ENCODE assay signal across 27 cellular contexts in the genomic region with DNA sequence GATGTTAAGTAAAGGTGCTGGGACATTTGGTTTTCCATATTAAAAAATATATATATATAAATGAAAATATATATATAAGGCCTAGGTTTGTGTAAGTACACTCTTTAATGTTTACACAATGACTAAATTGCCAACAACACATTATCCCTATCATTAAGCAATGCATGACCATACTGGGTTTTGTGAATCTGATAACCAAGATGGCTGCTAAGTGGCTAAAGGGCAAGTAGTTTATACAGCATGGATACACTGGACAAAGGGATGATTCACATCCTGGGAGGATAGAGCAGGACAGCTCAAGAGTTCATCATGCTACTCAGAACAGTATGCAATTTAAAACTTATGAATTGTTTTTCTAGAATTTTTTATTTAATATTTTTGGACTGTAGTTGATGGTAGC.
A peak's percentile ranks its signal among the peaks of the same experiment; 100 is the strongest.
DNase-seq lines count a peak whose midpoint lies in the region; ATAC-seq and TF ChIP-seq lines count a peak whose summit lies in the region.
"Had no signal": no experiment of that assay in that cellular context is flagged by ENCODE, and none has a peak within 500 bp of the region (broad histone marks: within the 10 kb centered on the region; RNA-seq: fewer than 3 reads in every experiment).

No MANE protein-coding gene starts in this region.

- TF ChIP-seq POLR2A in gastrocnemius medialis (IDR thresholded peaks at IDR 0.05), result no peak

- no peaks in the 10 kb centered on the region for H3K9me3 Mint-ChIP-seq in activated naive CD8-positive, alpha-beta T cell treated with anti-CD3 and anti-CD28 coated beads, Interleukin-2, amount 50 U/mL, for 24 hours
- H3K9me3 Mint-ChIP-seq: activated CD4-positive, alpha-beta memory T cell treated with anti-CD3 and anti-CD28 coated beads, Interleukin-2, amount 10 ng/mL, durations not matched to agents 7 days and 5 days; activated naive CD4-positive, alpha-beta T cell treated with anti-CD3 and anti-CD28 coated beads, Interleukin-2, amount 50 U/mL, for 72 hours; activated T-helper 2 cell treated with anti-CD3 and anti-CD28 coated beads, Interferon-gamma antibody, Interleukin-2, Interleukin-4, amounts not matched to agents 10 μg/mL and 5 μg/mL and 100 μg/mL, durations not matched to agents 14 hours and 24 hours and 36 hours; endodermal cell had no signal

- no peaks in the 10 kb centered on the region for H3K4me1 Mint-ChIP-seq in activated naive CD8-positive, alpha-beta T cell treated with anti-CD3 and anti-CD28 coated beads, Interleukin-2, amount 50 U/mL, for 24 hours
- H3K4me1 Mint-ChIP-seq: activated CD4-positive, alpha-beta memory T cell treated with anti-CD3 and anti-CD28 coated beads, Interleukin-2, amount 10 ng/mL, durations not matched to agents 7 days and 5 days; endodermal cell had no signal

- no peaks in the 10 kb centered on the region for H3K27me3 Mint-ChIP-seq in activated naive CD8-positive, alpha-beta T cell treated with anti-CD3 and anti-CD28 coated beads, Interleukin-2, amount 50 U/mL, for 24 hours

- H3K4me3 ChIP-seq in ACC112 (ENCODE audit: low read depth, low read length), result no peak overlapping the region
- H3K4me3 ChIP-seq in fibroblast of the aortic adventitia (ENCODE audit: low read depth, low read length), result no peak overlapping the region
- H3K4me3 ChIP-seq in gastrocnemius medialis, result no peak overlapping the region
- H3K4me3 ChIP-seq: A549, pancreas, spleen had no signal

- H3K9me3 ChIP-seq in gastrocnemius medialis, result no peaks in the 10 kb centered on the region
- H3K9me3 ChIP-seq: A549, pancreas, spleen had no signal

- H3K27me3 ChIP-seq in ACC112 (ENCODE audit: insufficient read depth, low read length) (no peaks in the 10 kb centered on the region), gastrocnemius medialis (no peaks in the 10 kb centered on the region)
- H3K27me3 ChIP-seq: pancreas, spleen had no signal

- ATAC-seq in HG03039 (IDR thresholded peaks at IDR 0.05; ENCODE audit: unreplicated experiment) (no peak), gastrocnemius medialis (no peak)
- ATAC-seq in activated naive CD8-positive, alpha-beta T cell treated with anti-CD3 and anti-CD28 coated beads, Interleukin-2, amount 50 U/mL, for 24 hours, result no peak
- ATAC-seq: A549; activated naive CD4-positive, alpha-beta T cell treated with anti-CD3 and anti-CD28 coated beads, Interleukin-2, amount 50 U/mL, for 72 hours; pancreas; SK-N-SH treated with all-trans-retinoic acid at 6 μM for 48 hours had no signal

- in situ Hi-C loops in SK-MEL-5 (cut with HindIII; ENCODE audit: low pct_unique_long_range_greater_than_20kb, low sequenced_read_pairs) (no loop called here), gastrocnemius medialis (cut with MboI; ENCODE audit: low sequenced_read_pairs in 4 of 4) (no loop called here)

- intact Hi-C loops in gastrocnemius medialis (cut with DNase I; ENCODE audit: low total_unique reads), result no loop called here

- TF ChIP-seq CTCF in fibroblast of the aortic adventitia (IDR thresholded peaks at IDR 0.05; ENCODE audit: insufficient read depth, low read length), result no peak
- TF ChIP-seq CTCF in gastrocnemius medialis (IDR thresholded peaks at IDR 0.05 in 4 of 5, conservative IDR thresholded peaks at IDR 0.05 in 1 of 5), result no peak

- peaks cover 19% of the 10 kb centered on the region for H3K4me1 ChIP-seq in ACC112 (ENCODE audit: control insufficient read depth, insufficient read depth, low read length, unreplicated experiment)
- H3K4me1 ChIP-seq in gastrocnemius medialis, result no peaks in the 10 kb centered on the region
- H3K4me1 ChIP-seq: A549, pancreas, spleen had no signal

- peaks cover 3% of the 10 kb centered on the region; the same call in 1 of the 2 replicates for H3K36me3 ChIP-seq in ACC112 (ENCODE audit: insufficient read depth, low read length)
- H3K36me3 ChIP-seq in gastrocnemius medialis, result no peaks in the 10 kb centered on the region
- H3K36me3 ChIP-seq: pancreas, spleen had no signal

- H3K36me3 Mint-ChIP-seq in activated naive CD8-positive, alpha-beta T cell treated with anti-CD3 and anti-CD28 coated beads, Interleukin-2, amount 50 U/mL, for 24 hours (ENCODE audit: low read depth), result no peaks in the 10 kb centered on the region
- H3K36me3 Mint-ChIP-seq: activated naive CD4-positive, alpha-beta T cell treated with anti-CD3 and anti-CD28 coated beads, Interleukin-2, amount 50 U/mL, for 72 hours had no signal

- H3K27ac ChIP-seq in ACC112 (ENCODE audit: low read depth, low read length) (peak overlapping the region; percentile 63), gastrocnemius medialis (no peak overlapping the region)
- H3K27ac ChIP-seq: A549, pancreas, spleen had no signal

- no peak overlapping the region for H2AFZ ChIP-seq in ACC112 (ENCODE audit: low read length, unreplicated experiment)

- no peak overlapping the region for H3K27ac Mint-ChIP-seq in activated naive CD8-positive, alpha-beta T cell treated with anti-CD3 and anti-CD28 coated beads, Interleukin-2, amount 50 U/mL, for 24 hours
- H3K27ac Mint-ChIP-seq: activated CD4-positive, alpha-beta memory T cell treated with anti-CD3 and anti-CD28 coated beads, Interleukin-2, amount 10 ng/mL, durations not matched to agents 7 days and 5 days; activated naive CD4-positive, alpha-beta T cell treated with anti-CD3 and anti-CD28 coated beads, Interleukin-2, amount 50 U/mL, for 72 hours; activated T-helper 2 cell treated with anti-CD3 and anti-CD28 coated beads, Interferon-gamma antibody, Interleukin-2, Interleukin-4, amounts not matched to agents 10 μg/mL and 5 μg/mL and 100 μg/mL, durations not matched to agents 14 hours and 24 hours and 36 hours; endodermal cell had no signal

- no peaks in the 10 kb centered on the region for H3K79me2 ChIP-seq in ACC112 (ENCODE audit: control insufficient read depth, insufficient read depth, low read length, unreplicated experiment)

- H3K4me3 Mint-ChIP-seq in activated naive CD8-positive, alpha-beta T cell treated with anti-CD3 and anti-CD28 coated beads, Interleukin-2, amount 50 U/mL, for 24 hours, result no peak overlapping the region
- H3K4me3 Mint-ChIP-seq: activated CD4-positive, alpha-beta memory T cell treated with anti-CD3 and anti-CD28 coated beads, Interleukin-2, amount 10 ng/mL, durations not matched to agents 7 days and 5 days; endodermal cell had no signal

- DNase-seq in HCEC 1CT (peak; percentile 44), SK-MEL-5 (ENCODE audit: low read depth, low spot score) (peak; percentile 14), fibroblast of the aortic adventitia (ENCODE audit: low read depth) (peak; percentile 3), HPDE6-E6E7 (ENCODE audit: extremely low spot score) (no peak), gastrocnemius medialis (no peak)
- DNase-seq in activated naive CD8-positive, alpha-beta T cell treated with anti-CD3 and anti-CD28 coated beads, Interleukin-2, amount 50 U/mL, for 24 hours, result no peak
- DNase-seq: activated CD4-positive, alpha-beta memory T cell treated with anti-CD3 and anti-CD28 coated beads, Interleukin-2, amount 10 ng/mL, durations not matched to agents 7 days and 5 days; activated CD4-positive, alpha-beta T cell treated with anti-CD3 and anti-CD28 coated beads for 1 hour; aorta; DMS153; endodermal cell; GOT3; head of caudate nucleus; NCI-H1105; NCI-H2081 treated with DMSO at 0.1 percent for 48 hours; NCI-H446 treated with DMSO at 0.1 percent for 48 hours; pancreas; spleen; stimulated activated CD4-positive, alpha-beta T cell treated with anti-CD3 and anti-CD28 coated beads, Interleukin-2, amount 100 ng/mL, for 48 hours; T-helper 2 cell; trophoblast cell had no signal

Comparison
In these comparisons a context has a peak if more than half of its experiments do, and no peak if none do; other contexts are left out.
1. DNase-seq: peak in HCEC 1CT (single experiment), SK-MEL-5 (single experiment) and fibroblast of the aortic adventitia (single experiment); none in HPDE6-E6E7 (single experiment), gastrocnemius medialis (0 of 2) and activated naive CD8-positive, alpha-beta T cell treated with anti-CD3 and anti-CD28 coated beads, Interleukin-2, amount 50 U/mL, for 24 hours (single experiment).